ENCODE assay signal across 11 cellular contexts in genomic region chr10:28217848-28218247, GRCh38.
DNase-seq lines count a peak whose midpoint lies in the region; ATAC-seq and TF ChIP-seq lines count a peak whose summit lies in the region.
"Had no signal": no experiment of that assay in that cellular context is flagged by ENCODE, and none has a peak within 500 bp of the region (broad histone marks: within the 10 kb centered on the region; RNA-seq: fewer than 3 reads in every experiment).

No MANE protein-coding gene starts in this region.

- H3K4me1 ChIP-seq in PC-3 (ENCODE audit: insufficient read depth, low read length), result peaks cover 54% of the 10 kb centered on the region
- H3K4me1 ChIP-seq: parathyroid adenoma had no signal

- no peaks in the 10 kb centered on the region for H3K9me3 ChIP-seq in PC-3 (ENCODE audit: low read length)

- DNase-seq in EL (peak; percentile 93), PC-3 (peak; percentile 79), epithelial cell of prostate (ENCODE audit: low read depth, low spot score) (peak; percentile 37), skeletal muscle cell (ENCODE audit: low read depth) (peak; percentile 38), dermis blood vessel endothelial cell (no peak), Right ventricle myocardium superior (no peak), NCI-H2107 (lab: John Stamatoyannopoulos, UW) (no peak)
- DNase-seq: central memory CD4-positive, alpha-beta T cell; NCI-H526 had no signal

- peak overlapping the region; percentile 78 for H3K4me2 ChIP-seq in PC-3 (ENCODE audit: low read length)

- no peaks in the 10 kb centered on the region for H4K20me1 ChIP-seq in PC-3 (ENCODE audit: low read length)

- ATAC-seq in PC-3, result peak; percentile 92
- ATAC-seq in Right ventricle myocardium superior (ENCODE audit: poor library complexity), result no peak
- ATAC-seq: GM12878 had no signal

- H2AFZ ChIP-seq in PC-3 (ENCODE audit: low read length), result 0 out of 2 replicates have a peak overlapping the region, but pooled peaks have one; percentile 45
- H2AFZ ChIP-seq: parathyroid adenoma had no signal

- peak overlapping the region; percentile 80 for H3K27ac ChIP-seq in PC-3 (ENCODE audit: low read length)
- H3K27ac ChIP-seq in epithelial cell of prostate, result no peak overlapping the region
- H3K27ac ChIP-seq: parathyroid adenoma had no signal

- no peaks in the 10 kb centered on the region for H3K36me3 ChIP-seq in PC-3 (ENCODE audit: low read depth, low read length)

- POLR2A ChIA-PET in PC-3 (lab: Charles Lee; ENCODE audit: unreplicated experiment), result interaction anchor here (0.6 kb wide), 1 partner anchor 49 kb away, joined by 4 read pairs; no protein-coding TSS in a partner anchor

- no peaks in the 10 kb centered on the region for H3K27me3 ChIP-seq in PC-3 (ENCODE audit: low read length)

- no TSS peak for BruUV-seq in PC-3 (replicated peaks; lab: Mats Ljungman, UMichigan)

- no peaks in the 10 kb centered on the region for H3K9me2 ChIP-seq in PC-3 (replicated peaks; ENCODE audit: low read length)

- peak overlapping the region; percentile 55 for H3K4me3 ChIP-seq in PC-3 (ENCODE audit: low read length)
- H3K4me3 ChIP-seq in skeletal muscle cell (ENCODE audit: low read depth, low read length), result no peak overlapping the region
- H3K4me3 ChIP-seq: GM12878 had no signal

- H3F3A ChIP-seq in PC-3 (ENCODE audit: low read length, unreplicated experiment), result no peaks in the 10 kb centered on the region

- H3K79me2 ChIP-seq in PC-3 (ENCODE audit: low read length), result 0 out of 2 replicates have a peak, but pooled peaks cover 8% of the 10 kb centered on the region
- H3K79me2 ChIP-seq: parathyroid adenoma had no signal

- TF ChIP-seq CTCF in PC-3 (conservative IDR thresholded peaks at IDR 0.05; ENCODE audit: low read depth, low read length), result no peak

- CTCF ChIA-PET in PC-3 (lab: Charles Lee), result no interaction called here

- peak overlapping the region; percentile 33 for H3K9ac ChIP-seq in PC-3 (ENCODE audit: low read length)
- H3K9ac ChIP-seq: parathyroid adenoma had no signal

- intact Hi-C loops in PC-3 (cut with micrococcal nuclease), result no loop called here
- intact Hi-C loops in Right ventricle myocardium superior (cut with DNase I), result no loop called here

Comparison
In these comparisons a context has a peak if more than half of its experiments do, and no peak if none do; other contexts are left out.
1. DNase-seq: peak in EL (single experiment), PC-3 (single experiment), epithelial cell of prostate (single experiment) and skeletal muscle cell (single experiment); none in dermis blood vessel endothelial cell (single experiment), Right ventricle myocardium superior (single experiment) and NCI-H2107 (single experiment).